ENCODE assay signal across 23 cellular contexts in genomic region chr6:71332012-71332411, GRCh38. TPM values are rescaled to one million over a fixed set of nuclear protein-coding genes. Genes with fewer than 3 reads are reported as not detected.
A peak's percentile ranks its signal among the peaks of the same experiment; 100 is the strongest.
DNase-seq lines count a peak whose midpoint lies in the region; ATAC-seq, FAIRE-seq and TF ChIP-seq lines count a peak whose summit lies in the region.
"Had no signal": no experiment of that assay in that cellular context is flagged by ENCODE, and none has a peak within 500 bp of the region (broad histone marks: within the 10 kb centered on the region; RNA-seq: fewer than 3 reads in every experiment).

No MANE protein-coding gene starts in this region.

- H2BK20ac ChIP-seq in IMR-90 (ENCODE audit: low read depth, low read length): no peak overlapping the region

- no peak overlapping the region for H3K23ac ChIP-seq in IMR-90 (ENCODE audit: low read depth, low read length)

- no peak for DNase-seq in A549 (ENCODE audit: low read depth in 1 of 2, low spot score in 1 of 2)
- peak; percentile 59 for DNase-seq in DMS53 (lab: John Stamatoyannopoulos, UW)
- DNase-seq in IMR-90: peak; percentile 49
- no peak for DNase-seq in astrocyte (ENCODE audit: low read depth)
- no peak for DNase-seq in GM10266 (ENCODE audit: extremely low spot score)
- DNase-seq in iPS-NIHi7 (ENCODE audit: extremely low spot score): no peak
- no peak for DNase-seq in NCI-H524 treated with DMSO at 0.1 percent for 48 hours (lab: John Stamatoyannopoulos, UW)
- DNase-seq: ACHN, C1 segment of cervical spinal cord, DMS 273 treated with DMSO at 0.1 percent for 48 hours, KG1, MV-4-11, NCI-H1417 treated with DMSO at 0.1 percent for 48 hours, NCI-H187 treated with DMSO at 0.1 percent for 48 hours, NCI-H226, NCI-H526 treated with DMSO at 0.1 percent for 48 hours, T-helper 1 cell, T-helper 9 cell had no signal

- no peaks in the 10 kb centered on the region for H3K36me3 Mint-ChIP-seq in astrocyte (ENCODE audit: low read depth, unreplicated experiment)

- H3K4me1 ChIP-seq in A549 (peaks cover 27% of the 10 kb centered on the region), IMR-90 (ENCODE audit: control insufficient read depth, insufficient read depth, low read length) (peaks cover 6% of the 10 kb centered on the region), astrocyte (ENCODE audit: insufficient read depth, low read length) (peaks cover 12% of the 10 kb centered on the region)

- no peak for FAIRE-seq in A549 (lab: Jason Lieb, UNC)
- peak; percentile 34 for FAIRE-seq in astrocyte (lab: Jason Lieb, UNC)
- FAIRE-seq: RCC 7860 had no signal

- H3K27me3 ChIP-seq in IMR-90 (ENCODE audit: control insufficient read depth, insufficient read depth, low read length) (no peaks in the 10 kb centered on the region), astrocyte (ENCODE audit: insufficient read depth, low read length) (no peaks in the 10 kb centered on the region)

- TF ChIP-seq POLR2A in A549 (IDR thresholded peaks at IDR 0.05; ENCODE audit: low read length) (no peak), IMR-90 (IDR thresholded peaks at IDR 0.05; ENCODE audit: low read depth, low read length) (no peak)

- in situ Hi-C loops in IMR-90 (cut with MboI; ENCODE audit: low sequenced_read_pairs): no loop called here

- no peak overlapping the region for H2AK9ac ChIP-seq in IMR-90 (replicated peaks; ENCODE audit: low read depth, low read length, poor library complexity)

- no peak overlapping the region for H4K5ac ChIP-seq in IMR-90 (ENCODE audit: low read depth, low read length)

- H4K91ac ChIP-seq in IMR-90 (ENCODE audit: insufficient read depth, low read depth, low read length): no peak overlapping the region

- H3K4me1 Mint-ChIP-seq in astrocyte (ENCODE audit: low read depth, unreplicated experiment): peaks cover 27% of the 10 kb centered on the region

- H3K9me3 Mint-ChIP-seq in astrocyte (ENCODE audit: unreplicated experiment): peaks cover 12% of the 10 kb centered on the region

- peak overlapping the region; percentile 61; the same call in 1 of the 2 replicates for H3K18ac ChIP-seq in IMR-90 (ENCODE audit: low read depth, low read length)

- 83% methylated on average over 2 of the region's 2 CpGs for WGBS in A549 (ENCODE audit: missing lambda C conversion rate)
- no CpG with 5 or more reads among the region's 2 CpGs for WGBS in IMR-90 (ENCODE audit: extremely low coverage in 2 of 2, insufficient read length in 1 of 2), 2 experiments

- no peaks in the 10 kb centered on the region for H4K20me1 ChIP-seq in IMR-90 (ENCODE audit: insufficient read depth, low read length)
- H4K20me1 ChIP-seq in astrocyte (ENCODE audit: insufficient read depth, low read length): no peaks in the 10 kb centered on the region

- H3K4me3 ChIP-seq in A549: no peak overlapping the region
- H3K4me3 ChIP-seq in IMR-90 (ENCODE audit: insufficient read depth, low read depth, low read length): no peak overlapping the region
- no peak overlapping the region for H3K4me3 ChIP-seq in astrocyte (ENCODE audit: insufficient read depth, low read depth, low read length)
- H3K4me3 ChIP-seq: SK-N-MC had no signal

- POLR2A ChIA-PET in A549 (lab: Yijun Ruan, JAX) (no interaction called here), IMR-90 (lab: Charles Lee; ENCODE audit: unreplicated experiment) (no interaction called here)

- no peak overlapping the region for H2BK15ac ChIP-seq in IMR-90 (ENCODE audit: low read depth, low read length)

- H3K9ac ChIP-seq in IMR-90 (ENCODE audit: low read depth, low read length): no peak overlapping the region
- no peak overlapping the region for H3K9ac ChIP-seq in astrocyte (ENCODE audit: low read length)

- H3K56ac ChIP-seq in IMR-90 (ENCODE audit: extremely low read depth, insufficient read depth, low read length): no peak overlapping the region

- H3K27me3 Mint-ChIP-seq in astrocyte (ENCODE audit: low read depth, unreplicated experiment): no peaks in the 10 kb centered on the region

- no peak overlapping the region for H2BK120ac ChIP-seq in IMR-90 (ENCODE audit: low read depth, low read length)

- no peak overlapping the region for H3K4me2 ChIP-seq in A549
- no peak overlapping the region for H3K4me2 ChIP-seq in IMR-90 (ENCODE audit: low read depth, low read length)
- no peak overlapping the region for H3K4me2 ChIP-seq in astrocyte (ENCODE audit: low read length)

- H2AK5ac ChIP-seq in IMR-90 (ENCODE audit: low read depth, low read length): no peak overlapping the region

- no peak overlapping the region for H3K14ac ChIP-seq in IMR-90 (replicated peaks; ENCODE audit: low read depth, low read length)

- peaks cover 8% of the 10 kb centered on the region for H3K9me1 ChIP-seq in IMR-90 (ENCODE audit: insufficient read depth, low read length)

- H3K36me3 ChIP-seq in IMR-90 (ENCODE audit: control insufficient read depth, insufficient read depth, low read length) (no peaks in the 10 kb centered on the region), astrocyte (ENCODE audit: insufficient read depth, low read length) (no peaks in the 10 kb centered on the region)

- no TSS peak for BruUV-seq in IMR-90 (replicated peaks; lab: Mats Ljungman, UMichigan)

- H3K79me1 ChIP-seq in IMR-90 (ENCODE audit: low read depth in 1 of 2, low read length in 2 of 2): peaks cover 3 to 8% of the 10 kb centered on the region in 2 experiments; a peak in 2 of 4 replicates

- intact Hi-C loops in IMR-90 (cut with micrococcal nuclease): no loop called here

- no peak overlapping the region for H3K4me3 Mint-ChIP-seq in astrocyte (ENCODE audit: unreplicated experiment)

- 0 out of 3 replicates have a peak, but pooled peaks cover 2% of the 10 kb centered on the region for H3K9me3 ChIP-seq in A549
- no peaks in the 10 kb centered on the region for H3K9me3 ChIP-seq in IMR-90 (ENCODE audit: control insufficient read depth, insufficient read depth, low read length)
- H3K9me3 ChIP-seq in astrocyte (ENCODE audit: insufficient read depth, low read depth, low read length): no peaks in the 10 kb centered on the region

- TF ChIP-seq RAD21 in A549 (conservative IDR thresholded peaks at IDR 0.05 in 1 of 2, IDR thresholded peaks at IDR 0.05 in 1 of 2): no peak
- TF ChIP-seq RAD21 in IMR-90 (IDR thresholded peaks at IDR 0.05; ENCODE audit: low read length): no peak

- H2BK5ac ChIP-seq in IMR-90 (ENCODE audit: low read depth, low read length, poor library complexity, severe bottlenecking): no peak overlapping the region

- dilution Hi-C loops in IMR-90 (cut with HindIII; ENCODE audit: low sequenced_read_pairs, unreplicated experiment): no loop called here

- no peak for TF ChIP-seq EP300 in A549 (IDR thresholded peaks at IDR 0.05)

- ATAC-seq in A549 (no peak), IMR-90 (ENCODE audit: low read depth) (peak; percentile 38; the same call in 1 of the 2 replicates), HG02623 (IDR thresholded peaks at IDR 0.05; ENCODE audit: unreplicated experiment) (no peak)
- ATAC-seq: HCT116, Right ventricle myocardium inferior had no signal

- H2AFZ ChIP-seq in IMR-90 (replicated peaks; ENCODE audit: low read length, poor library complexity): no peak overlapping the region
- H2AFZ ChIP-seq in astrocyte (ENCODE audit: low read depth, low read length): no peak overlapping the region

- TF ChIP-seq CTCF in A549 (IDR thresholded peaks at IDR 0.05): no peak
- no peak for TF ChIP-seq CTCF in IMR-90 (conservative IDR thresholded peaks at IDR 0.05; ENCODE audit: low read depth, low read length)
- TF ChIP-seq CTCF in astrocyte (IDR thresholded peaks at IDR 0.05; ENCODE audit: insufficient read depth, low read depth, low read length): no peak
- no peak for TF ChIP-seq CTCF in GM10266 (IDR thresholded peaks at IDR 0.05; ENCODE audit: control insufficient read depth, insufficient read depth, low read depth, missing control alignments)

- no peak overlapping the region for H4K8ac ChIP-seq in IMR-90 (ENCODE audit: low read depth in 2 of 2, low read length in 2 of 2)

- H3K4ac ChIP-seq in IMR-90 (ENCODE audit: low read depth, low read length): no peak overlapping the region

- H3K27ac Mint-ChIP-seq in astrocyte (ENCODE audit: unreplicated experiment): no peak overlapping the region

- H3K27ac ChIP-seq in A549 (no peak overlapping the region), IMR-90 (ENCODE audit: insufficient read depth, low read length) (no peak overlapping the region), astrocyte (ENCODE audit: low read depth, low read length) (no peak overlapping the region)
- H3K27ac ChIP-seq: SK-N-MC had no signal

- CTCF ChIA-PET in A549 (lab: Yijun Ruan, JAX) (no interaction called here), IMR-90 (lab: Yijun Ruan, JAX) (no interaction called here)

- no peaks in the 10 kb centered on the region for H3K79me2 ChIP-seq in astrocyte (ENCODE audit: insufficient read depth, low read length)

TF ChIP-seq in A549, 52 proteins besides CTCF, POLR2A, EP300 and RAD21:
- TF ChIP-seq MAFK (IDR thresholded peaks at IDR 0.05; ENCODE audit: partially characterized antibody): peak; percentile 14
- no peak for TF ChIP-seq FOSL2 (IDR thresholded peaks at IDR 0.05)
- TF ChIP-seq FOSL2 (CRISPR knock-in tag; IDR thresholded peaks at IDR 0.05): 0 out of 2 replicates have a peak, but pooled peaks have one; percentile 18
- no peak for TF ChIP-seq KDM1A (IDR thresholded peaks at IDR 0.05; ENCODE audit: low read depth)

TF ChIP-seq in IMR-90, 13 proteins besides CTCF, POLR2A, EP300 and RAD21 (continues in another document):
- TF ChIP-seq ELK1 (IDR thresholded peaks at IDR 0.05; ENCODE audit: borderline replicate concordance, low read depth, low read length): no peak
- TF ChIP-seq MXI1 (IDR thresholded peaks at IDR 0.05; ENCODE audit: borderline replicate concordance, low read depth, low read length): no peak
- TF ChIP-seq NFE2L2 (IDR thresholded peaks at IDR 0.05; ENCODE audit: low read depth, low read length): peak; percentile 41; the same call in 1 of the 2 replicates
- TF ChIP-seq MAFK (IDR thresholded peaks at IDR 0.05; ENCODE audit: low read depth, low read length): peak; percentile 42; the same call in 1 of the 2 replicates

RNA-seq across cellular contexts. Expression of gene OGFRL1, which starts 43.4 kb away (rescaled TPM):
- 9.0 and 15.2 TPM in 2 replicates for polyA plus RNA-seq in A549 (2011; rRNA removed)
- 2.0 and 2.5 TPM in 2 replicates for polyA plus RNA-seq in A549 (2012; cell fraction: cytosol; rRNA removed)
- polyA plus RNA-seq in A549 (2012; cell fraction: nucleus; rRNA removed): 0.78 and 1.6 TPM in 2 replicates
- 8.0 to 8.4 TPM (median 8.1 TPM) in 3 replicates for polyA plus RNA-seq in A549 (2017; fragmentation: RNase III; extraction: RNeasy Plus Mini Kit Qiagen cat#74134 plus additional on column Dnase treatment)
- 5.2 and 5.8 TPM in 2 replicates for polyA minus RNA-seq in A549 (2011; rRNA and poly(A)+ RNA removed)
- total RNA-seq in IMR-90 (2012; rRNA removed): 5.7 and 14.4 TPM in 2 replicates
- polyA plus RNA-seq in IMR-90 (2012; rRNA removed): 3.7 and 5.4 TPM in 2 replicates
- polyA plus RNA-seq in IMR-90 (2012; cell fraction: cytosol; rRNA removed): 0.65 and 1.2 TPM in 2 replicates
- polyA plus RNA-seq in IMR-90 (2012; cell fraction: nucleus; rRNA removed; ENCODE audit: low replicate concordance): 0.41 and 2.7 TPM in 2 replicates
- 32.4 and 35.3 TPM in 2 replicates for total RNA-seq in astrocyte

Comparison
In these comparisons a context has a peak if more than half of its experiments do, and no peak if none do; other contexts are left out.
1. DNase-seq: peak in DMS53 (single experiment) and IMR-90 (single experiment); none in A549 (0 of 2), astrocyte (single experiment), GM10266 (single experiment), iPS-NIHi7 (single experiment) and NCI-H524 treated with DMSO at 0.1 percent for 48 hours (single experiment).